Comparison of ENCODE assay signal across 1 cellular context in the genomic region with DNA sequence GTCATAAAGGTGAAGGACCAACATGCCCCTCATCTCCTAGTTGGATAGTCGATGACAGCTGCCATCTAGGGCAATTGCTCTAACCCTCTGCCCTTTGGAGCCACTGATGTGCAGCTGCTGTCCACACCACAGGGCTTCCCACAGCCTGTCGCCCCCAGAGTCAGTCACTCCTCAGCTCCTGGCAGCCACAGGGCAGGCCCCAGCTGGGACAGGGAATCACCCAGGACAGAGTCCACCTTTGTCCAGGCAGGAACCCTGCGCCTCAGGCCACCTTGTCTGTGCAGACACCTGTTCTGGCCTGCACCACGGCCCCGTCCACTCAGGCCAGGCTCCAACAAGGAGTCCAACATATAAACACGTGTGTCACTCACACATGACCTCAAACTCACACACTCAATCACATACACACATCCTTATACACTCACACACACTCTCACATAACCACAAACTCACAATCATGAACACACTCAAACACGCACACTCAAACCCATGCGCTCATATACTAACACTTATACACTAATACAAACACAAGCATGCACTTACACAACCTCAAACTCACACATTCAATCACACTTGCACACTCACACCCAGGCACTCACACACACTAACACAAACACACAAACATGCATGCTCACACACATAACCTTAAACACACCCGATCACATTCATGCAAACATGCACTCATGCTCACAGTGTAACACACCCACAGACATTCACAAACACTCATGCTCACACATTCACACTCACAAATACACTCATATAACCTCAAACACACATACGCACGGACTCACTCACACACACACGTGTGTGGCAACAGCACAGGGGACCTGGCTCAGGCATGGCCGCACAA.
TF ChIP-seq lines count a peak whose summit lies in the region.

No MANE protein-coding gene starts in this region.

TF ChIP-seq in HepG2, 621 proteins besides CTCF, POLR2A, EP300 and RAD21:
- TF ChIP-seq ZMYM3 (CRISPR knock-in tag; IDR thresholded peaks at IDR 0.05) (no peak), JUNB (CRISPR knock-in tag; IDR thresholded peaks at IDR 0.05; ENCODE audit: borderline replicate concordance) (0 out of 2 replicates have a peak, but pooled peaks have one; percentile 27), KDM5B (CRISPR knock-in tag; IDR thresholded peaks at IDR 0.05; ENCODE audit: borderline replicate concordance) (no peak), PLRG1 (conservative IDR thresholded peaks at IDR 0.05) (0 out of 2 replicates have a peak, but pooled peaks have one; percentile 47), ZNF557 (CRISPR knock-in tag; IDR thresholded peaks at IDR 0.05) (no peak), ZNF543 (CRISPR knock-in tag; IDR thresholded peaks at IDR 0.05) (no peak), AKAP8 (CRISPR knock-in tag; IDR thresholded peaks at IDR 0.05) (no peak), NFE2L2 (IDR thresholded peaks at IDR 0.05; ENCODE audit: low read length) (no peak), ONECUT2 (CRISPR knock-in tag; IDR thresholded peaks at IDR 0.05) (no peak), ZNF282 (IDR thresholded peaks at IDR 0.05; ENCODE audit: partially characterized antibody) (peak; percentile 63), ATM (IDR thresholded peaks at IDR 0.05; ENCODE audit: borderline replicate concordance) (peak; percentile 32; the same call in 1 of the 2 replicates), IKZF1 (IDR thresholded peaks at IDR 0.05) (0 out of 2 replicates have a peak, but pooled peaks have one; percentile 49), RAD51 (IDR thresholded peaks at IDR 0.05; ENCODE audit: borderline replicate concordance) (no peak; the same call in 1 of the 2 replicates), ARNT (IDR thresholded peaks at IDR 0.05) (0 out of 2 replicates have a peak, but pooled peaks have one; percentile 52), SOX6 (IDR thresholded peaks at IDR 0.05) (peak; percentile 88; the same call in 1 of the 2 replicates), SOX6 (CRISPR knock-in tag; IDR thresholded peaks at IDR 0.05) (no peak), ZNF703 (CRISPR knock-in tag; IDR thresholded peaks at IDR 0.05; ENCODE audit: borderline replicate concordance) (no peak), ATRX (CRISPR knock-in tag; IDR thresholded peaks at IDR 0.05; ENCODE audit: borderline replicate concordance) (no peak)
- TF ChIP-seq, protein P1, sequence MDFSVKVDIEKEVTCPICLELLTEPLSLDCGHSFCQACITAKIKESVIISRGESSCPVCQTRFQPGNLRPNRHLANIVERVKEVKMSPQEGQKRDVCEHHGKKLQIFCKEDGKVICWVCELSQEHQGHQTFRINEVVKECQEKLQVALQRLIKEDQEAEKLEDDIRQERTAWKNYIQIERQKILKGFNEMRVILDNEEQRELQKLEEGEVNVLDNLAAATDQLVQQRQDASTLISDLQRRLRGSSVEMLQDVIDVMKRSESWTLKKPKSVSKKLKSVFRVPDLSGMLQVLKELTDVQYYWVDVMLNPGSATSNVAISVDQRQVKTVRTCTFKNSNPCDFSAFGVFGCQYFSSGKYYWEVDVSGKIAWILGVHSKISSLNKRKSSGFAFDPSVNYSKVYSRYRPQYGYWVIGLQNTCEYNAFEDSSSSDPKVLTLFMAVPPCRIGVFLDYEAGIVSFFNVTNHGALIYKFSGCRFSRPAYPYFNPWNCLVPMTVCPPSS (IDR thresholded peaks at IDR 0.05), result 0 out of 2 replicates have a peak, but pooled peaks have one; percentile 19
- TF ChIP-seq, protein P2, sequence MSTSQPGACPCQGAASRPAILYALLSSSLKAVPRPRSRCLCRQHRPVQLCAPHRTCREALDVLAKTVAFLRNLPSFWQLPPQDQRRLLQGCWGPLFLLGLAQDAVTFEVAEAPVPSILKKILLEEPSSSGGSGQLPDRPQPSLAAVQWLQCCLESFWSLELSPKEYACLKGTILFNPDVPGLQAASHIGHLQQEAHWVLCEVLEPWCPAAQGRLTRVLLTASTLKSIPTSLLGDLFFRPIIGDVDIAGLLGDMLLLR (CRISPR knock-in tag; IDR thresholded peaks at IDR 0.05), result no peak
- TF ChIP-seq, protein P3, sequence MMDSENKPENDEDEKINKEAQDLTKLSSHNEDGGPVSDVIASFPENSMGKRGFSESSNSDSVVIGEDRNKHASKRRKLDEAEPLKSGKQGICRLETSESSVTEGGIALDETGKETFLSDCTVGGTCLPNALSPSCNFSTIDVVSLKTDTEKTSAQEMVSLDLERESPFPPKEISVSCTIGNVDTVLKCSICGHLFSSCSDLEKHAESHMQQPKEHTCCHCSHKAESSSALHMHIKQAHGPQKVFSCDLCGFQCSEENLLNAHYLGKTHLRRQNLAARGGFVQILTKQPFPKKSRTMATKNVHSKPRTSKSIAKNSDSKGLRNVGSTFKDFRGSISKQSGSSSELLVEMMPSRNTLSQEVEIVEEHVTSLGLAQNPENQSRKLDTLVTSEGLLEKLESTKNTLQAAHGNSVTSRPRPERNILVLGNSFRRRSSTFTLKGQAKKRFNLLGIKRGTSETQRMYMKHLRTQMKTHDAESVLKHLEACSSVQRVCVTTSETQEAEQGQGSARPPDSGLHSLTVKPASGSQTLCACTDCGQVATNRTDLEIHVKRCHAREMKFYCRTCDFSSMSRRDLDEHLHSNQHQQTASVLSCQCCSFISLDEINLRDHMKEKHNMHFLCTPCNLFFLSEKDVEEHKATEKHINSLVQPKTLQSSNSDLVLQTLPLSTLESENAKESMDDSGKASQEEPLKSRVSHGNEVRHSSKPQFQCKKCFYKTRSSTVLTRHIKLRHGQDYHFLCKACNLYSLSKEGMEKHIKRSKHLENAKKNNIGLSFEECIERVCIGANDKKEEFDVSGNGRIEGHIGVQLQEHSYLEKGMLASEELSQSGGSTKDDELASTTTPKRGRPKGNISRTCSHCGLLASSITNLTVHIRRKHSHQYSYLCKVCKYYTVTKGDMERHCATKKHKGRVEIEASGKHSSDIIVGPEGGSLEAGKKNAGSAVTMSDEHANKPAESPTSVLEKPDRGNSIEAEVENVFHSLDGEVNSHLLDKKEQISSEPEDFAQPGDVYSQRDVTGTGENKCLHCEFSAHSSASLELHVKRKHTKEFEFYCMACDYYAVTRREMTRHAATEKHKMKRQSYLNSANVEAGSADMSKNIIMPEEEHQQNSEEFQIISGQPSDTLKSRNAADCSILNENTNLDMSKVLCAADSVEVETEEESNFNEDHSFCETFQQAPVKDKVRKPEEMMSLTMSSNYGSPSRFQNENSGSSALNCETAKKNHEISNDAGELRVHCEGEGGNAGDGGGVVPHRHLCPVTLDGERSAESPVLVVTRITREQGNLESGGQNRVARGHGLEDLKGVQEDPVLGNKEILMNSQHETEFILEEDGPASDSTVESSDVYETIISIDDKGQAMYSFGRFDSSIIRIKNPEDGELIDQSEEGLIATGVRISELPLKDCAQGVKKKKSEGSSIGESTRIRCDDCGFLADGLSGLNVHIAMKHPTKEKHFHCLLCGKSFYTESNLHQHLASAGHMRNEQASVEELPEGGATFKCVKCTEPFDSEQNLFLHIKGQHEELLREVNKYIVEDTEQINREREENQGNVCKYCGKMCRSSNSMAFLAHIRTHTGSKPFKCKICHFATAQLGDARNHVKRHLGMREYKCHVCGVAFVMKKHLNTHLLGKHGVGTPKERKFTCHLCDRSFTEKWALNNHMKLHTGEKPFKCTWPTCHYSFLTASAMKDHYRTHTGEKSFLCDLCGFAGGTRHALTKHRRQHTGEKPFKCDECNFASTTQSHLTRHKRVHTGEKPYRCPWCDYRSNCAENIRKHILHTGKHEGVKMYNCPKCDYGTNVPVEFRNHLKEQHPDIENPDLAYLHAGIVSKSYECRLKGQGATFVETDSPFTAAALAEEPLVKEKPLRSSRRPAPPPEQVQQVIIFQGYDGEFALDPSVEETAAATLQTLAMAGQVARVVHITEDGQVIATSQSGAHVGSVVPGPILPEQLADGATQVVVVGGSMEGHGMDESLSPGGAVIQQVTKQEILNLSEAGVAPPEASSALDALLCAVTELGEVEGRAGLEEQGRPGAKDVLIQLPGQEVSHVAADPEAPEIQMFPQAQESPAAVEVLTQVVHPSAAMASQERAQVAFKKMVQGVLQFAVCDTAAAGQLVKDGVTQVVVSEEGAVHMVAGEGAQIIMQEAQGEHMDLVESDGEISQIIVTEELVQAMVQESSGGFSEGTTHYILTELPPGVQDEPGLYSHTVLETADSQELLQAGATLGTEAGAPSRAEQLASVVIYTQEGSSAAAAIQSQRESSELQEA (CRISPR knock-in tag; IDR thresholded peaks at IDR 0.05; ENCODE audit: not compliant biosample characterization), result no peak
- TF ChIP-seq, protein P4, sequence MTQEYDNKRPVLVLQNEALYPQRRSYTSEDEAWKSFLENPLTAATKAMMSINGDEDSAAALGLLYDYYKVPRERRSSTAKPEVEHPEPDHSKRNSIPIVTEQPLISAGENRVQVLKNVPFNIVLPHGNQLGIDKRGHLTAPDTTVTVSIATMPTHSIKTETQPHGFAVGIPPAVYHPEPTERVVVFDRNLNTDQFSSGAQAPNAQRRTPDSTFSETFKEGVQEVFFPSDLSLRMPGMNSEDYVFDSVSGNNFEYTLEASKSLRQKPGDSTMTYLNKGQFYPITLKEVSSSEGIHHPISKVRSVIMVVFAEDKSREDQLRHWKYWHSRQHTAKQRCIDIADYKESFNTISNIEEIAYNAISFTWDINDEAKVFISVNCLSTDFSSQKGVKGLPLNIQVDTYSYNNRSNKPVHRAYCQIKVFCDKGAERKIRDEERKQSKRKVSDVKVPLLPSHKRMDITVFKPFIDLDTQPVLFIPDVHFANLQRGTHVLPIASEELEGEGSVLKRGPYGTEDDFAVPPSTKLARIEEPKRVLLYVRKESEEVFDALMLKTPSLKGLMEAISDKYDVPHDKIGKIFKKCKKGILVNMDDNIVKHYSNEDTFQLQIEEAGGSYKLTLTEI (CRISPR knock-in tag; conservative IDR thresholded peaks at IDR 0.05), result no peak
- TF ChIP-seq, protein P5, sequence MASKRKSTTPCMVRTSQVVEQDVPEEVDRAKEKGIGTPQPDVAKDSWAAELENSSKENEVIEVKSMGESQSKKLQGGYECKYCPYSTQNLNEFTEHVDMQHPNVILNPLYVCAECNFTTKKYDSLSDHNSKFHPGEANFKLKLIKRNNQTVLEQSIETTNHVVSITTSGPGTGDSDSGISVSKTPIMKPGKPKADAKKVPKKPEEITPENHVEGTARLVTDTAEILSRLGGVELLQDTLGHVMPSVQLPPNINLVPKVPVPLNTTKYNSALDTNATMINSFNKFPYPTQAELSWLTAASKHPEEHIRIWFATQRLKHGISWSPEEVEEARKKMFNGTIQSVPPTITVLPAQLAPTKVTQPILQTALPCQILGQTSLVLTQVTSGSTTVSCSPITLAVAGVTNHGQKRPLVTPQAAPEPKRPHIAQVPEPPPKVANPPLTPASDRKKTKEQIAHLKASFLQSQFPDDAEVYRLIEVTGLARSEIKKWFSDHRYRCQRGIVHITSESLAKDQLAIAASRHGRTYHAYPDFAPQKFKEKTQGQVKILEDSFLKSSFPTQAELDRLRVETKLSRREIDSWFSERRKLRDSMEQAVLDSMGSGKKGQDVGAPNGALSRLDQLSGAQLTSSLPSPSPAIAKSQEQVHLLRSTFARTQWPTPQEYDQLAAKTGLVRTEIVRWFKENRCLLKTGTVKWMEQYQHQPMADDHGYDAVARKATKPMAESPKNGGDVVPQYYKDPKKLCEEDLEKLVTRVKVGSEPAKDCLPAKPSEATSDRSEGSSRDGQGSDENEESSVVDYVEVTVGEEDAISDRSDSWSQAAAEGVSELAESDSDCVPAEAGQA (IDR thresholded peaks at IDR 0.05; ENCODE audit: low read depth), result no peak
- TF ChIP-seq, protein P5 (CRISPR knock-in tag; IDR thresholded peaks at IDR 0.05; ENCODE audit: borderline replicate concordance), result no peak
- TF ChIP-seq, protein P6, sequence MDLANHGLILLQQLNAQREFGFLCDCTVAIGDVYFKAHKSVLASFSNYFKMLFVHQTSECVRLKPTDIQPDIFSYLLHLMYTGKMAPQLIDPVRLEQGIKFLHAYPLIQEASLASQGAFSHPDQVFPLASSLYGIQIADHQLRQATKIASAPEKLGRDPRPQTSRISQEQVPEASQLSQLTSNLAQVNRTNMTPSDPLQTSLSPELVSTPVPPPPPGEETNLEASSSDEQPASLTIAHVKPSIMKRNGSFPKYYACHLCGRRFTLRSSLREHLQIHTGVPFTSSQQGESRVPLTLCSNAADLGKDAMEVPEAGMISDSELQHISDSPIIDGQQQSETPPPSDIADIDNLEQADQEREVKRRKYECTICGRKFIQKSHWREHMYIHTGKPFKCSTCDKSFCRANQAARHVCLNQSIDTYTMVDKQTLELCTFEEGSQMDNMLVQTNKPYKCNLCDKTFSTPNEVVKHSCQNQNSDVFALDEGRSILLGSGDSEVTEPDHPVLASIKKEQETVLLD (CRISPR knock-in tag; IDR thresholded peaks at IDR 0.05; ENCODE audit: low read depth), result no peak
TF ChIP-seq in HepG2: peak in this region for 8.
